8 cellular contexts compared by ENCODE assay signal in the genomic region with DNA sequence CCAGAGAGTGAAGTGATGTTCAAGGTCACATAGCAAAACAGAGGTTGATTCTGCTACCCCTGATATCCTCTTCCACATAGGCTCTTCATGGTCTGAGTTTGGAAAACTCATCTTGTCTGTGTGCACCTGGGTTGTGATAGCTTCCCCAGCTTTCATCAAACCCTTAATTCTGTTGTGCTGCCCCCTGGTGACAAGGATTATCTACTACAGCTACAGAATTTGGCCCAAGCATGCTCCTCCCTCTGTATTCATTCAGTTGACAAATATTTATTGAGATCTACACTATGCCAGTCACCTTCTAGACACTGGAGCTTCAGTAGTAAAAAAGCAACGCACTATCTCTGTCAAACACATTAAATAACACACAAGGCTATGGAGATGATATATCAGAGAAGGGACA. TPM values are rescaled to one million over a fixed set of nuclear protein-coding genes. Genes with fewer than 3 reads are reported as not detected.
DNase-seq lines count a peak whose midpoint lies in the region; ATAC-seq, FAIRE-seq and TF ChIP-seq lines count a peak whose summit lies in the region.

No MANE protein-coding gene starts in this region.

- POLR2A ChIA-PET in A673 (lab: Charles Lee; ENCODE audit: low non-redundant PET), result no interaction called here

- H2AFZ ChIP-seq in keratinocyte (ENCODE audit: control insufficient read depth, low read length), result no peak overlapping the region

- ATAC-seq in HG02759 (IDR thresholded peaks at IDR 0.05; ENCODE audit: unreplicated experiment) (peak; percentile 97), T-helper 17 cell (peak; percentile 57)

- dilution Hi-C loops in keratinocyte (cut with MboI; ENCODE audit: extremely low pct_ligation_motif_present, low sequenced_read_pairs), result no loop called here

- H3K4me1 ChIP-seq in A673 (ENCODE audit: insufficient read depth, low read length, poor library complexity, severe bottlenecking) (peaks cover 27% of the 10 kb centered on the region), keratinocyte (ENCODE audit: control insufficient read depth, extremely low read depth, insufficient read depth, low read length) (no peaks in the 10 kb centered on the region)

- no peaks in the 10 kb centered on the region for H3K79me2 ChIP-seq in keratinocyte (ENCODE audit: control insufficient read depth, insufficient read depth, low read length)

- no peak for TF ChIP-seq POLR2A in GM12891 (IDR thresholded peaks at IDR 0.05; ENCODE audit: low read depth, low read length)

- TF ChIP-seq CTCF in A673 (conservative IDR thresholded peaks at IDR 0.05; ENCODE audit: low read depth, low read length), result peak; percentile 78
- peak; percentile 50 to 70 (median 65) for TF ChIP-seq CTCF in keratinocyte (optimal IDR thresholded peaks at IDR 0.05 in 1 of 3, IDR thresholded peaks at IDR 0.05 in 1 of 3, conservative IDR thresholded peaks at IDR 0.05 in 1 of 3; ENCODE audit: extremely low read depth in 1 of 3, insufficient read depth in 2 of 3, low read length in 3 of 3)

- H3K27ac Mint-ChIP-seq in T-helper 17 cell, result no peak overlapping the region

- intact Hi-C loops in A673 (cut with micrococcal nuclease; ENCODE audit: unreplicated experiment), result loop anchor here (1.0 to 10.0 kb wide), 7 partner anchors 31 to 435 kb away; a partner anchor contains a TSS

- no peaks in the 10 kb centered on the region for H4K20me1 ChIP-seq in keratinocyte (ENCODE audit: control insufficient read depth, extremely low read depth, insufficient read depth, low read length)

- H3K36me3 ChIP-seq in A673 (ENCODE audit: insufficient read depth, low read length, poor library complexity, severe bottlenecking) (no peaks in the 10 kb centered on the region), keratinocyte (ENCODE audit: control insufficient read depth in 2 of 2, extremely low read depth in 1 of 2, insufficient read depth in 2 of 2, low read length in 2 of 2) (no peaks in the 10 kb centered on the region)

- H3K9ac ChIP-seq in keratinocyte (ENCODE audit: control insufficient read depth, extremely low read depth, insufficient read depth, low read length), result no peak overlapping the region

- no TSS peak for BruUV-seq in A673 (replicated peaks; lab: Mats Ljungman, UMichigan)

- CTCF ChIA-PET in A673 (lab: Charles Lee), result interaction anchor here (0.5 to 2.5 kb wide), 13 partner anchors 26 to 874 kb away, joined by 3 to 27 read pairs (median 5); a partner anchor contains a TSS

- peak; percentile 89 for DNase-seq in A673 (ENCODE audit: low spot score)
- DNase-seq in GM12891 (ENCODE audit: insufficient read length, low spot score), result peak; percentile 36
- peak; percentile 60 for DNase-seq in NCI-H1105 treated with DMSO at 0.1 percent for 48 hours (lab: John Stamatoyannopoulos, UW)
- peak in 1 of 3 donors; percentile 26 for DNase-seq in T-helper 17 cell
- peak; percentile 20 for DNase-seq in brain pericyte (ENCODE audit: low read depth, low spot score)
- DNase-seq in keratinocyte (ENCODE audit: low read depth, low spot score), result peak; percentile 4
- peak; percentile 42 to 56 for DNase-seq in stimulated activated CD4-positive, alpha-beta T cell treated with anti-CD3 and anti-CD28 coated beads, Interleukin-2, amount 100 ng/mL, for 24 hours

- peaks cover 2% of the 10 kb centered on the region for H3K4me1 Mint-ChIP-seq in T-helper 17 cell

- peaks cover 16% of the 10 kb centered on the region for H3K27me3 Mint-ChIP-seq in T-helper 17 cell

- FAIRE-seq in GM12891 (lab: Jason Lieb, UNC) (peak; percentile 78), keratinocyte (lab: Jason Lieb, UNC) (peak; percentile 87)

- H3K4me3 Mint-ChIP-seq in T-helper 17 cell, result no peak overlapping the region

- no peaks in the 10 kb centered on the region for H3K9me1 ChIP-seq in keratinocyte (ENCODE audit: control insufficient read depth, extremely low read depth, insufficient read depth, low read length)

- H3K27ac ChIP-seq in A673 (ENCODE audit: low read depth, low read length, poor library complexity, severe bottlenecking), result no peak overlapping the region
- H3K27ac ChIP-seq in keratinocyte (ENCODE audit: control insufficient read depth, insufficient read depth, low read length), result no peak overlapping the region

- H3K27me3 ChIP-seq in A673 (replicated peaks; ENCODE audit: insufficient read depth, low read depth, low read length, poor library complexity) (no peaks in the 10 kb centered on the region), keratinocyte (ENCODE audit: control insufficient read depth, extremely low read depth, insufficient read depth, low read length) (no peaks in the 10 kb centered on the region)

- H3K4me3 ChIP-seq in A673 (ENCODE audit: low read depth, low read length, poor library complexity, severe bottlenecking) (peak overlapping the region; percentile 2), keratinocyte (ENCODE audit: control insufficient read depth in 2 of 3, extremely low read depth in 1 of 3, insufficient read depth in 2 of 3, low read depth in 1 of 3, low read length in 3 of 3) (no peak overlapping the region)

- peaks cover 4% of the 10 kb centered on the region for H3K36me3 Mint-ChIP-seq in T-helper 17 cell (ENCODE audit: low read depth)

- H3K9me3 ChIP-seq in A673 (ENCODE audit: low read depth, low read length, poor library complexity, severe bottlenecking) (no peaks in the 10 kb centered on the region), T-helper 17 cell (ENCODE audit: control insufficient read depth, low read length, poor library complexity, severe bottlenecking) (no peaks in the 10 kb centered on the region), keratinocyte (ENCODE audit: control insufficient read depth, low read depth, low read length) (no peaks in the 10 kb centered on the region)

- H3K4me2 ChIP-seq in keratinocyte (ENCODE audit: control insufficient read depth, extremely low read depth, insufficient read depth, low read depth, low read length), result no peak overlapping the region

TF ChIP-seq in GM12891, 5 proteins besides CTCF, POLR2A, EP300 and RAD21:
- TF ChIP-seq PAX5 (IDR thresholded peaks at IDR 0.05; ENCODE audit: insufficient read depth, low read length, severe bottlenecking), result no peak
- no peak for TF ChIP-seq POU2F2 (IDR thresholded peaks at IDR 0.05; ENCODE audit: low read depth, low read length)
- TF ChIP-seq SPI1 (IDR thresholded peaks at IDR 0.05; ENCODE audit: low read depth, low read length), result no peak
- TF ChIP-seq POLR2AphosphoS5 (IDR thresholded peaks at IDR 0.05; ENCODE audit: low read depth, low read length), result no peak
- no peak for TF ChIP-seq TAF1 (IDR thresholded peaks at IDR 0.05; ENCODE audit: low read depth, low read length)

RNA-seq across cellular contexts. Expression of a gene that starts 50.4 kb away (rescaled TPM):
- total RNA-seq in A673 (2021) (10.3 and 12.4 TPM in 2 replicates), T-helper 17 cell (under 1 TPM in 1 of 2 donors, not detected in 1; 0.15 TPM)
- polyA plus RNA-seq in GM12891 (2012; ENCODE audit: low read depth, missing spikeins), result 0.08 TPM
- 6.2 to 13.4 TPM (median 10.8 TPM) in 3 replicates for polyA plus RNA-seq in keratinocyte
- polyA plus RNA-seq in keratinocyte (2011; ENCODE audit: low read depth), result 37.9 TPM
- polyA plus RNA-seq in keratinocyte (2011; cell fraction: cytosol; rRNA removed), result 4.9 and 7.8 TPM in 2 replicates
- polyA plus RNA-seq in keratinocyte (2011; cell fraction: nucleus; rRNA removed), result 15.6 and 20.9 TPM in 2 replicates
- polyA plus RNA-seq in keratinocyte (2012; ENCODE audit: low replicate concordance), result 4.3 and 30.9 TPM in 2 replicates
- 1.5 to 5.4 TPM (median 5.2 TPM) in 3 replicates for polyA minus RNA-seq in keratinocyte
- polyA minus RNA-seq in keratinocyte (2011; cell fraction: cytosol; rRNA and poly(A)+ RNA removed), result 9.0 TPM
- 11.6 and 13.1 TPM in 2 replicates for polyA minus RNA-seq in keratinocyte (2011; cell fraction: nucleus; rRNA and poly(A)+ RNA removed)

RNA-seq across cellular contexts. Expression of a gene that starts 60.0 kb away (rescaled TPM):
- total RNA-seq in A673 (2021) (1.2 and 1.4 TPM in 2 replicates), T-helper 17 cell (not detected)
- polyA plus RNA-seq in GM12891 (2012; ENCODE audit: low read depth, missing spikeins), result not detected
- not detected in 3 replicates for polyA plus RNA-seq in keratinocyte
- polyA plus RNA-seq in keratinocyte (2011; ENCODE audit: low read depth), result not detected
- polyA plus RNA-seq in keratinocyte (2011; cell fraction: cytosol; rRNA removed), result not detected in 2 replicates
- not detected in 2 replicates for polyA plus RNA-seq in keratinocyte (2011; cell fraction: nucleus; rRNA removed)
- polyA plus RNA-seq in keratinocyte (2012; ENCODE audit: low replicate concordance), result not detected in 2 replicates
- polyA minus RNA-seq in keratinocyte, result not detected in 3 replicates
- not detected for polyA minus RNA-seq in keratinocyte (2011; cell fraction: cytosol; rRNA and poly(A)+ RNA removed)
- polyA minus RNA-seq in keratinocyte (2011; cell fraction: nucleus; rRNA and poly(A)+ RNA removed), result not detected in 2 replicates
